Comparison of ENCODE assay signal across 12 cellular contexts in genomic region chr2:231617059-231617926, GRCh38. TPM values are rescaled to one million over a fixed set of nuclear protein-coding genes. Genes with fewer than 3 reads are reported as not detected.
DNase-seq lines count a peak whose midpoint lies in the region; ATAC-seq lines count a peak whose summit lies in the region.
"Had no signal": no experiment of that assay in that cellular context is flagged by ENCODE, and none has a peak within 500 bp of the region (broad histone marks: within the 10 kb centered on the region; RNA-seq: fewer than 3 reads in every experiment).

No MANE protein-coding gene starts in this region.

- H3K9me3 Mint-ChIP-seq in activated CD4-positive, alpha-beta memory T cell treated with anti-CD3 and anti-CD28 coated beads for 36 hours = no peaks in the 10 kb centered on the region
- H3K9me3 Mint-ChIP-seq in activated CD4-positive, alpha-beta memory T cell treated with anti-CD3 and anti-CD28 coated beads, Interleukin-2, amount 10 ng/mL, durations not matched to agents 7 days and 5 days = no peaks in the 10 kb centered on the region

- DNase-seq in activated CD4-positive, alpha-beta memory T cell treated with anti-CD3 and anti-CD28 coated beads for 36 hours = no peak
- no peak for DNase-seq in activated CD4-positive, alpha-beta memory T cell treated with anti-CD3 and anti-CD28 coated beads, Interleukin-2, amount 10 ng/mL, durations not matched to agents 7 days and 5 days
- DNase-seq in SJCRH30 = peak; percentile 42 to 50
- no peak for DNase-seq in epithelial cell of prostate (ENCODE audit: low read depth, low spot score)
- DNase-seq in NCI-H2107 treated with DMSO at 0.1 percent for 48 hours (lab: John Stamatoyannopoulos, UW; ENCODE audit: unreplicated experiment) = no peak
- no peak for DNase-seq in NCI-H146 treated with DMSO at 0.1 percent for 48 hours (lab: John Stamatoyannopoulos, UW; ENCODE audit: unreplicated experiment)
- DNase-seq: activated naive CD4-positive, alpha-beta T cell treated with Interleukin-2 at 50 U/mL for 16 hours; GDM1; NK-92 treated with Interleukin-12 subunit alpha and Interleukin-12 subunit beta, amount 100 ng/mL, for 24 hours had no signal

- ATAC-seq in HG02840 (IDR thresholded peaks at IDR 0.05; ENCODE audit: low FRiP score, unreplicated experiment) = no peak

- no peaks in the 10 kb centered on the region for H3K36me3 ChIP-seq in SJCRH30

- no peak overlapping the region for H3K4me3 ChIP-seq in SJCRH30

- H3K4me3 Mint-ChIP-seq in activated CD4-positive, alpha-beta memory T cell treated with anti-CD3 and anti-CD28 coated beads for 36 hours = no peak overlapping the region
- no peak overlapping the region for H3K4me3 Mint-ChIP-seq in activated CD4-positive, alpha-beta memory T cell treated with anti-CD3 and anti-CD28 coated beads, Interleukin-2, amount 10 ng/mL, durations not matched to agents 7 days and 5 days

- H3K4me1 Mint-ChIP-seq in activated CD4-positive, alpha-beta memory T cell treated with anti-CD3 and anti-CD28 coated beads for 36 hours (ENCODE audit: low read depth) = peaks cover 36% of the 10 kb centered on the region
- peaks cover 32% of the 10 kb centered on the region for H3K4me1 Mint-ChIP-seq in activated CD4-positive, alpha-beta memory T cell treated with anti-CD3 and anti-CD28 coated beads, Interleukin-2, amount 10 ng/mL, durations not matched to agents 7 days and 5 days

- intact Hi-C loops in activated CD4-positive, alpha-beta memory T cell treated with anti-CD3 and anti-CD28 coated beads for 36 hours (cut with micrococcal nuclease) = no loop called here

- no peaks in the 10 kb centered on the region for H3K9me3 ChIP-seq in SJCRH30 (replicated peaks)

- CTCF ChIA-PET in activated CD4-positive, alpha-beta memory T cell treated with anti-CD3 and anti-CD28 coated beads for 36 hours (lab: Charles Lee) = interaction anchor here (0.5 to 2.4 kb wide), 8 partner anchors 31 to 1787 kb away, joined by 3 to 13 read pairs (median 4); partner anchors contain the start of gene PTMA
- CTCF ChIA-PET in activated CD4-positive, alpha-beta memory T cell treated with anti-CD3 and anti-CD28 coated beads, Interleukin-2, amount 10 ng/mL, durations not matched to agents 7 days and 5 days (lab: Charles Lee) = interaction anchor here (0.6 to 6.2 kb wide), 4 partner anchors 16 to 1025 kb away, joined by 3 to 43 read pairs (median 4); no protein-coding TSS in a partner anchor

- POLR2A ChIA-PET in activated CD4-positive, alpha-beta memory T cell treated with anti-CD3 and anti-CD28 coated beads for 36 hours (lab: Charles Lee) = no interaction called here
- POLR2A ChIA-PET in activated CD4-positive, alpha-beta memory T cell treated with anti-CD3 and anti-CD28 coated beads, Interleukin-2, amount 10 ng/mL, durations not matched to agents 7 days and 5 days (lab: Charles Lee) = interaction anchor here (0.9 to 1.5 kb wide), 6 partner anchors 16 to 92 kb away, joined by 3 to 4 read pairs (median 3); no protein-coding TSS in a partner anchor

- H3K27ac Mint-ChIP-seq in activated CD4-positive, alpha-beta memory T cell treated with anti-CD3 and anti-CD28 coated beads for 36 hours = peak overlapping the region; percentile 19
- H3K27ac Mint-ChIP-seq in activated CD4-positive, alpha-beta memory T cell treated with anti-CD3 and anti-CD28 coated beads, Interleukin-2, amount 10 ng/mL, durations not matched to agents 7 days and 5 days = no peak overlapping the region

- no peaks in the 10 kb centered on the region for H3K36me3 Mint-ChIP-seq in activated CD4-positive, alpha-beta memory T cell treated with anti-CD3 and anti-CD28 coated beads for 36 hours
- H3K36me3 Mint-ChIP-seq in activated CD4-positive, alpha-beta memory T cell treated with anti-CD3 and anti-CD28 coated beads, Interleukin-2, amount 10 ng/mL, durations not matched to agents 7 days and 5 days (ENCODE audit: low read depth) = no peaks in the 10 kb centered on the region

- H3K27ac ChIP-seq in SJCRH30 = no peak overlapping the region
- H3K27ac ChIP-seq in epithelial cell of prostate = peak overlapping the region; percentile 18
- H3K27ac ChIP-seq in temporal lobe (ENCODE audit: low read depth, low read length) = peak overlapping the region; percentile 61

- no peaks in the 10 kb centered on the region for H3K27me3 Mint-ChIP-seq in activated CD4-positive, alpha-beta memory T cell treated with anti-CD3 and anti-CD28 coated beads for 36 hours
- no peaks in the 10 kb centered on the region for H3K27me3 Mint-ChIP-seq in activated CD4-positive, alpha-beta memory T cell treated with anti-CD3 and anti-CD28 coated beads, Interleukin-2, amount 10 ng/mL, durations not matched to agents 7 days and 5 days

- peaks cover 11% of the 10 kb centered on the region; the same call in 1 of the 2 replicates for H3K27me3 ChIP-seq in SJCRH30

- H3K4me1 ChIP-seq in SJCRH30 = peaks cover 2% of the 10 kb centered on the region; the same call in 1 of the 2 replicates

RNA-seq across cellular contexts. Expression of gene TEX44, which starts 24.6 kb away (rescaled TPM):
- total RNA-seq in activated CD4-positive, alpha-beta memory T cell treated with anti-CD3 and anti-CD28 coated beads for 36 hours = not detected
- not detected for total RNA-seq in activated CD4-positive, alpha-beta memory T cell treated with anti-CD3 and anti-CD28 coated beads, Interleukin-2, amount 10 ng/mL, durations not matched to agents 7 days and 5 days
- total RNA-seq in SJCRH30 (2014; rRNA removed; shearing (Covaris generic)) = not detected in 2 replicates
- not detected for total RNA-seq in temporal lobe
- total RNA-seq: H4 had no signal

Comparison
In these comparisons a context has a peak if more than half of its experiments do, and no peak if none do; other contexts are left out.
1. DNase-seq: peak in SJCRH30 (2 of 2); none in activated CD4-positive, alpha-beta memory T cell treated with anti-CD3 and anti-CD28 coated beads for 36 hours (single experiment), activated CD4-positive, alpha-beta memory T cell treated with anti-CD3 and anti-CD28 coated beads, Interleukin-2, amount 10 ng/mL, durations not matched to agents 7 days and 5 days (single experiment), epithelial cell of prostate (single experiment), NCI-H2107 treated with DMSO at 0.1 percent for 48 hours (single experiment) and NCI-H146 treated with DMSO at 0.1 percent for 48 hours (single experiment).